Comparison of ENCODE assay signal across 10 cellular contexts in genomic region chr6:27176096-27176495, GRCh38.
DNase-seq lines count a peak whose midpoint lies in the region; ATAC-seq and TF ChIP-seq lines count a peak whose summit lies in the region.
"Had no signal": no experiment of that assay in that cellular context is flagged by ENCODE, and none has a peak within 500 bp of the region (broad histone marks: within the 10 kb centered on the region; RNA-seq: fewer than 3 reads in every experiment).

No MANE protein-coding gene starts in this region.

- CTCF ChIA-PET in MCF 10A (lab: Yijun Ruan, JAX), result interaction anchor here (0.6 to 1.6 kb wide), 3 partner anchors 13 to 1168 kb away, joined by 3 to 10 read pairs (median 7); no protein-coding TSS in a partner anchor

- POLR2A ChIA-PET in MCF 10A (lab: Yijun Ruan, JAX), result interaction anchor here (0.9 to 3.4 kb wide), 11 partner anchors 10 to 717 kb away, joined by 4 to 50 read pairs (median 8); a partner anchor contains a TSS

- H3K36me3 ChIP-seq in breast epithelium (no peaks in the 10 kb centered on the region), SJSA1 (no peaks in the 10 kb centered on the region)

- no peak overlapping the region for H3K27ac ChIP-seq in breast epithelium
- no peak overlapping the region for H3K27ac ChIP-seq in SJSA1

- H3K4me3 Mint-ChIP-seq in MCF 10A (ENCODE audit: unreplicated experiment), result peak overlapping the region; percentile 87
- H3K4me3 Mint-ChIP-seq in stimulated activated naive CD8-positive, alpha-beta T cell treated with anti-CD3 and anti-CD28 coated beads, Interleukin-15, amount 100 ng/mL, for 72 hours, result peak overlapping the region; percentile 84 to 95

- no peak for ATAC-seq in stimulated activated naive CD8-positive, alpha-beta T cell treated with anti-CD3 and anti-CD28 coated beads, Interleukin-15, amount 100 ng/mL, for 72 hours
- ATAC-seq in HG03095 (IDR thresholded peaks at IDR 0.05; ENCODE audit: unreplicated experiment) (no peak), HG03442 (IDR thresholded peaks at IDR 0.05; ENCODE audit: unreplicated experiment) (no peak), GM21447 (IDR thresholded peaks at IDR 0.05; ENCODE audit: unreplicated experiment) (no peak)

- DNase-seq in MCF 10A (ENCODE audit: unreplicated experiment) (no peak), breast epithelium (ENCODE audit: low spot score in 2 of 2) (no peak), SJSA1 (ENCODE audit: low read depth in 1 of 2, low spot score in 2 of 2) (peak in 1 of 2 experiments; percentile 4), fibroblast of mammary gland (ENCODE audit: low read depth) (peak; percentile 49)
- no peak for DNase-seq in stimulated activated naive CD8-positive, alpha-beta T cell treated with anti-CD3 and anti-CD28 coated beads, Interleukin-15, amount 100 ng/mL, for 72 hours
- DNase-seq: activated gamma-delta T cell, NCI-H510A had no signal

- H3K4me1 ChIP-seq in breast epithelium, result no peaks in the 10 kb centered on the region
- H3K4me1 ChIP-seq in SJSA1 (replicated peaks), result no peaks in the 10 kb centered on the region

- BruUV-seq in MCF 10A (replicated peaks; lab: Mats Ljungman, UMichigan), result no TSS peak

- H3K27me3 ChIP-seq in breast epithelium, result no peaks in the 10 kb centered on the region
- H3K27me3 ChIP-seq in SJSA1 (replicated peaks), result no peaks in the 10 kb centered on the region

- H3K36me3 Mint-ChIP-seq in MCF 10A (ENCODE audit: insufficient read depth, unreplicated experiment), result peaks cover 18% of the 10 kb centered on the region

- H3K9me3 Mint-ChIP-seq in MCF 10A (ENCODE audit: unreplicated experiment), result no peaks in the 10 kb centered on the region
- H3K9me3 Mint-ChIP-seq in stimulated activated naive CD8-positive, alpha-beta T cell treated with anti-CD3 and anti-CD28 coated beads, Interleukin-15, amount 100 ng/mL, for 72 hours, result no peaks in the 10 kb centered on the region

- H3K27me3 Mint-ChIP-seq in MCF 10A (ENCODE audit: insufficient read depth, unreplicated experiment), result no peaks in the 10 kb centered on the region
- peaks cover 11% of the 10 kb centered on the region for H3K27me3 Mint-ChIP-seq in stimulated activated naive CD8-positive, alpha-beta T cell treated with anti-CD3 and anti-CD28 coated beads, Interleukin-15, amount 100 ng/mL, for 72 hours

- H3K27ac Mint-ChIP-seq in MCF 10A (ENCODE audit: low read depth, unreplicated experiment), result peak overlapping the region; percentile 92
- no peak overlapping the region for H3K27ac Mint-ChIP-seq in stimulated activated naive CD8-positive, alpha-beta T cell treated with anti-CD3 and anti-CD28 coated beads, Interleukin-15, amount 100 ng/mL, for 72 hours

- TF ChIP-seq CTCF in MCF 10A (IDR thresholded peaks at IDR 0.05; ENCODE audit: unreplicated experiment), result no peak
- no peak for TF ChIP-seq CTCF in breast epithelium (IDR thresholded peaks at IDR 0.05)
- no peak for TF ChIP-seq CTCF in fibroblast of mammary gland (conservative IDR thresholded peaks at IDR 0.05; ENCODE audit: control insufficient read depth, insufficient read depth, low read depth, low read length)

- H3K9me3 ChIP-seq in breast epithelium (no peaks in the 10 kb centered on the region), SJSA1 (replicated peaks) (no peaks in the 10 kb centered on the region)

- intact Hi-C loops in MCF 10A (cut with micrococcal nuclease), result loop anchor here (1.0 to 5.0 kb wide), 3 partner anchors 14 to 371 kb away; no protein-coding TSS in a partner anchor
- intact Hi-C loops in breast epithelium (cut with DNase I; ENCODE audit: low total_unique reads), result loop anchor here (10.0 kb wide), 1 partner anchor 719 kb away; a partner anchor contains a TSS

- TF ChIP-seq POLR2A in breast epithelium (IDR thresholded peaks at IDR 0.05), result no peak

- H3K4me3 ChIP-seq in breast epithelium (peak overlapping the region in 1 of 3 donors; percentile 88), SJSA1 (peak overlapping the region; percentile 60; the same call in 1 of the 2 replicates), fibroblast of mammary gland (ENCODE audit: control insufficient read depth, low read depth, low read length) (peak overlapping the region; percentile 96)

- H3K4me1 Mint-ChIP-seq in MCF 10A (ENCODE audit: insufficient read depth, unreplicated experiment), result no peaks in the 10 kb centered on the region
- H3K4me1 Mint-ChIP-seq in stimulated activated naive CD8-positive, alpha-beta T cell treated with anti-CD3 and anti-CD28 coated beads, Interleukin-15, amount 100 ng/mL, for 72 hours, result peaks cover 9% of the 10 kb centered on the region
